ENCODE assay signal across 17 cellular contexts in the genomic region with DNA sequence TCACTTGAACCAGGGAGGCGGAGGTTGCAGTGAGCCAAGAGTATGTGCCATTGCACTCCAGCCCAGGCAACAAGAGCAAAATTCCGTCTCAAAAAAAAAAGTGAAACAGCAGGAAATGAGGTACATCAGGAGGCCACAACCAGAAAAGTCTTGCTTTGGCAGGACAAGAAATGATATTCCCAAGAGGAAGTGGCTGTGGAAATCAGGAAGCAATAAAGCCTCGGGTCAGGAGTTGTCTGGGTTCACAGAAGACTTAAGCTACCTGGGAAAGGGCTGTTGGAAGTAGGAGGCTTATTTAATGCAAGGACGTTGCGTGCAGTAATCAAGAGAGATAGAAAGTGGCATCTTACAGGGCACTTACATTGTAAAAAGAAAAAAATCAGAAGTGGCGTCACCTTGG. TPM values are rescaled to one million over a fixed set of nuclear protein-coding genes. Genes with fewer than 3 reads are reported as not detected.
DNase-seq lines count a peak whose midpoint lies in the region; ATAC-seq, FAIRE-seq and TF ChIP-seq lines count a peak whose summit lies in the region.
"Had no signal": no experiment of that assay in that cellular context is flagged by ENCODE, and none has a peak within 500 bp of the region (broad histone marks: within the 10 kb centered on the region; RNA-seq: fewer than 3 reads in every experiment).

No MANE protein-coding gene starts in this region.

- H3K36me3 ChIP-seq in left ventricle myocardium inferior (peaks cover 64% of the 10 kb centered on the region), right atrium auricular region (peaks cover 52% of the 10 kb centered on the region), endothelial cell of umbilical vein (ENCODE audit: control insufficient read depth in 2 of 2, extremely low read depth in 1 of 2, insufficient read depth in 2 of 2, low read length in 2 of 2) (peaks cover 5 to 42% of the 10 kb centered on the region in 2 experiments), psoas muscle (ENCODE audit: insufficient read depth in 1 of 2, low read depth in 1 of 2) (peaks cover 0 to 30% of the 10 kb centered on the region in 2 donors)

- peaks cover 35% of the 10 kb centered on the region for H3K36me3 Mint-ChIP-seq in stimulated activated memory B cell treated with anti-CD40 and anti-IgM and Interleukin-4, amounts not matched to agents 10 μg/mL and 1 μg/mL and 100 μg/mL, for 72 hours

- no peaks in the 10 kb centered on the region for H4K20me1 ChIP-seq in endothelial cell of umbilical vein (replicated peaks; ENCODE audit: control insufficient read depth, extremely low read depth, insufficient read depth, low read length)

- intact Hi-C loops in left ventricle myocardium inferior (cut with micrococcal nuclease) = no loop called here
- intact Hi-C loops in endothelial cell of umbilical vein (cut with micrococcal nuclease) = no loop called here
- intact Hi-C loops in psoas muscle (cut with DNase I) = no loop called here

- FAIRE-seq in endothelial cell of umbilical vein (lab: Jason Lieb, UNC) = peak; percentile 42
- FAIRE-seq: endometrium had no signal

- TF ChIP-seq CTCF in left ventricle myocardium inferior (IDR thresholded peaks at IDR 0.05; ENCODE audit: borderline replicate concordance) (no peak), right atrium auricular region (IDR thresholded peaks at IDR 0.05) (no peak), VCaP (conservative IDR thresholded peaks at IDR 0.05) (no peak), endothelial cell of umbilical vein (IDR thresholded peaks at IDR 0.05; ENCODE audit: extremely low read depth in 1 of 2, insufficient read depth in 1 of 2, low read depth in 1 of 2, low read length in 2 of 2) (no peak), psoas muscle (IDR thresholded peaks at IDR 0.05) (no peak)

- no peak for TF ChIP-seq POLR2A in endothelial cell of umbilical vein (IDR thresholded peaks at IDR 0.05; ENCODE audit: low read depth, low read length)

- H3K9me1 ChIP-seq in endothelial cell of umbilical vein (replicated peaks; ENCODE audit: control insufficient read depth, extremely low read depth, insufficient read depth, low read length) = no peaks in the 10 kb centered on the region

- CTCF ChIA-PET in endothelial cell of umbilical vein (lab: Charles Lee) = interaction anchor here (1.0 to 1.5 kb wide), 3 partner anchors 8 to 26 kb away, joined by 4 to 6 read pairs (median 5); no protein-coding TSS in a partner anchor

- peaks cover 29% of the 10 kb centered on the region for H3K4me1 ChIP-seq in left ventricle myocardium inferior
- peaks cover 0 to 4% of the 10 kb centered on the region in 2 donors for H3K4me1 ChIP-seq in right atrium auricular region
- peaks cover 15% of the 10 kb centered on the region for H3K4me1 ChIP-seq in endothelial cell of umbilical vein (ENCODE audit: control insufficient read depth, extremely low read depth, insufficient read depth, low read length)
- H3K4me1 ChIP-seq in psoas muscle = no peaks in the 10 kb centered on the region

- H3K4me2 ChIP-seq in endothelial cell of umbilical vein (ENCODE audit: insufficient read depth, low read length) = no peak overlapping the region

- H3K27ac Mint-ChIP-seq in stimulated activated memory B cell treated with anti-CD40 and anti-IgM and Interleukin-4, amounts not matched to agents 10 μg/mL and 1 μg/mL and 100 μg/mL, for 72 hours = peak overlapping the region; percentile 75

- POLR2A ChIA-PET in endothelial cell of umbilical vein (lab: Charles Lee) = no interaction called here

- peaks cover 69% of the 10 kb centered on the region for H3K4me1 Mint-ChIP-seq in stimulated activated memory B cell treated with anti-CD40 and anti-IgM and Interleukin-4, amounts not matched to agents 10 μg/mL and 1 μg/mL and 100 μg/mL, for 72 hours

- no peak for ATAC-seq in stimulated activated memory B cell treated with anti-CD40 and anti-IgM and Interleukin-4, amounts not matched to agents 10 μg/mL and 1 μg/mL and 100 μg/mL, for 72 hours
- no peak for ATAC-seq in psoas muscle
- ATAC-seq: right cardiac atrium, Right ventricle myocardium inferior had no signal

- BruUV-seq in endothelial cell of umbilical vein (replicated peaks; lab: Mats Ljungman, UMichigan) = no TSS peak

- H3K9me3 ChIP-seq in left ventricle myocardium inferior (replicated peaks) (no peaks in the 10 kb centered on the region), right atrium auricular region (no peaks in the 10 kb centered on the region), endothelial cell of umbilical vein (replicated peaks; ENCODE audit: control insufficient read depth, insufficient read depth, low read length) (no peaks in the 10 kb centered on the region), psoas muscle (no peaks in the 10 kb centered on the region)

- H3K79me2 ChIP-seq in endothelial cell of umbilical vein (ENCODE audit: control insufficient read depth, insufficient read depth, low read length) = no peaks in the 10 kb centered on the region

- H3K4me3 ChIP-seq in left ventricle myocardium inferior (no peak overlapping the region), right atrium auricular region (no peak overlapping the region), endothelial cell of umbilical vein (replicated peaks in 1 of 3; ENCODE audit: insufficient read depth in 1 of 3, low read depth in 1 of 3, low read length in 3 of 3) (no peak overlapping the region), psoas muscle (no peak overlapping the region)
- H3K4me3 ChIP-seq: coronary artery had no signal

- no peak overlapping the region for H3K4me3 Mint-ChIP-seq in stimulated activated memory B cell treated with anti-CD40 and anti-IgM and Interleukin-4, amounts not matched to agents 10 μg/mL and 1 μg/mL and 100 μg/mL, for 72 hours

- no peaks in the 10 kb centered on the region for H3K27me3 Mint-ChIP-seq in stimulated activated memory B cell treated with anti-CD40 and anti-IgM and Interleukin-4, amounts not matched to agents 10 μg/mL and 1 μg/mL and 100 μg/mL, for 72 hours

- H2AFZ ChIP-seq in endothelial cell of umbilical vein (ENCODE audit: low read depth, low read length) = no peak overlapping the region

- 66 to 75% (median 67%) methylated on average over 6 of the region's 6 CpGs for WGBS in psoas muscle, 3 donors

- DNase-seq in left ventricle myocardium inferior (no peak), right atrium auricular region (ENCODE audit: low spot score) (no peak), endothelial cell of umbilical vein (ENCODE audit: low read depth, low spot score) (peak; percentile 34), SIG-M5 treated with dmso at 0.1 percent for 504 hours (lab: John Stamatoyannopoulos, UW; ENCODE audit: unreplicated experiment) (no peak), NCI-H526 treated with DMSO at 0.1 percent for 48 hours (lab: John Stamatoyannopoulos, UW) (no peak), psoas muscle (no peak)
- DNase-seq: brain microvascular endothelial cell, DMS79 treated with DMSO at 0.1 percent for 48 hours, NCI-H187 treated with DMSO at 0.1 percent for 48 hours, OCI-M1, right cardiac atrium, trophoblast cell had no signal

- dilution Hi-C loops in endothelial cell of umbilical vein (cut with MboI; ENCODE audit: extremely low pct_ligation_motif_present, low sequenced_read_pairs) = no loop called here

- H3K27me3 ChIP-seq in left ventricle myocardium inferior (ENCODE audit: low read depth) = no peaks in the 10 kb centered on the region
- H3K27me3 ChIP-seq in right atrium auricular region = no peaks in the 10 kb centered on the region
- no peaks in the 10 kb centered on the region for H3K27me3 ChIP-seq in endothelial cell of umbilical vein (ENCODE audit: control insufficient read depth in 2 of 2, insufficient read depth in 2 of 2, low read length in 2 of 2)
- H3K27me3 ChIP-seq in psoas muscle (ENCODE audit: insufficient read depth in 3 of 3, low read length in 2 of 3) = no peaks in the 10 kb centered on the region
- H3K27me3 ChIP-seq: brain microvascular endothelial cell had no signal

- H3K9ac ChIP-seq in endothelial cell of umbilical vein (replicated peaks; ENCODE audit: extremely low read depth, insufficient read depth, low read length) = no peak overlapping the region

- H3K27ac ChIP-seq in left ventricle myocardium inferior (replicated peaks) = peak overlapping the region; percentile 16
- H3K27ac ChIP-seq in right atrium auricular region = no peak overlapping the region
- peak overlapping the region; percentile 34 for H3K27ac ChIP-seq in VCaP
- H3K27ac ChIP-seq in endothelial cell of umbilical vein (ENCODE audit: insufficient read depth, low read depth, low read length) = no peak overlapping the region
- H3K27ac ChIP-seq in psoas muscle = no peak overlapping the region
- H3K27ac ChIP-seq: brain microvascular endothelial cell, coronary artery had no signal

- H3K9me3 Mint-ChIP-seq in stimulated activated memory B cell treated with anti-CD40 and anti-IgM and Interleukin-4, amounts not matched to agents 10 μg/mL and 1 μg/mL and 100 μg/mL, for 72 hours = no peaks in the 10 kb centered on the region

TF ChIP-seq in endothelial cell of umbilical vein, 7 proteins besides CTCF, POLR2A, EP300 and RAD21 (continues in another document):
- TF ChIP-seq JUN (IDR thresholded peaks at IDR 0.05; ENCODE audit: borderline replicate concordance, insufficient read depth, insufficient read length, low read depth) = no peak

RNA-seq across cellular contexts. Expression of gene RELT, which starts 9.2 kb away (rescaled TPM):
- total RNA-seq in left ventricle myocardium inferior (1.6 TPM), right atrium auricular region (1 to 10 TPM; 2.0 to 7.0 TPM), endothelial cell of umbilical vein (12.6 and 13.1 TPM in 2 replicates), psoas muscle (10 to 100 TPM in 3 of 4 donors, 1 to 10 TPM in 1; 9.0 to 33.0 (median 17.2) TPM)
- polyA plus RNA-seq in endothelial cell of umbilical vein (6.7 and 8.2 TPM in 2 replicates), psoas muscle (10 to 100 TPM in 2 of 3 donors, 1 to 10 TPM in 1; 4.9 to 15.8 (median 15.5) TPM)
- 4.0 and 5.0 TPM in 2 replicates for polyA plus RNA-seq in endothelial cell of umbilical vein (2011; cell fraction: cytosol; rRNA removed)
- polyA plus RNA-seq in endothelial cell of umbilical vein (2011; cell fraction: nucleus; rRNA removed) = 20.8 and 21.9 TPM in 2 replicates
- polyA plus RNA-seq in endothelial cell of umbilical vein (2012) = 6.5 and 8.8 TPM in 2 replicates
- polyA minus RNA-seq in endothelial cell of umbilical vein = 6.7 and 6.8 TPM in 2 replicates
- polyA minus RNA-seq in endothelial cell of umbilical vein (2011; cell fraction: cytosol; rRNA and poly(A)+ RNA removed) = 8.7 TPM
- polyA minus RNA-seq in endothelial cell of umbilical vein (2011; cell fraction: nucleus; rRNA and poly(A)+ RNA removed) = 9.9 and 12.0 TPM in 2 replicates

RNA-seq across cellular contexts. Expression of gene ARHGEF17, which starts 58.9 kb away (rescaled TPM):
- total RNA-seq in left ventricle myocardium inferior (53.1 TPM), right atrium auricular region (10 to 100 TPM; 41.6 to 59.9 TPM), endothelial cell of umbilical vein (80.6 and 89.9 TPM in 2 replicates), psoas muscle (10 to 100 TPM; 10.8 to 38.4 (median 15.5) TPM)
- polyA plus RNA-seq in endothelial cell of umbilical vein (74.9 and 94.3 TPM in 2 replicates), psoas muscle (1 to 10 TPM; 5.7 to 7.9 (median 6.9) TPM)
- polyA plus RNA-seq in endothelial cell of umbilical vein (2011; cell fraction: cytosol; rRNA removed) = 26.1 and 38.1 TPM in 2 replicates
- 278 and 342 TPM in 2 replicates for polyA plus RNA-seq in endothelial cell of umbilical vein (2011; cell fraction: nucleus; rRNA removed)
- polyA plus RNA-seq in endothelial cell of umbilical vein (2012) = 32.1 and 52.1 TPM in 2 replicates
- 123 and 158 TPM in 2 replicates for polyA minus RNA-seq in endothelial cell of umbilical vein
- polyA minus RNA-seq in endothelial cell of umbilical vein (2011; cell fraction: cytosol; rRNA and poly(A)+ RNA removed) = 22.0 TPM
- polyA minus RNA-seq in endothelial cell of umbilical vein (2011; cell fraction: nucleus; rRNA and poly(A)+ RNA removed) = 126 and 169 TPM in 2 replicates

Comparison
In these comparisons a context has a peak if more than half of its experiments do, and no peak if none do; other contexts are left out.
1. H3K27ac ChIP-seq: peak in left ventricle myocardium inferior (single experiment) and VCaP (single experiment); none in right atrium auricular region (0 of 2), endothelial cell of umbilical vein (single experiment) and psoas muscle (single experiment).